ENCODE assay signal across 8 cellular contexts in the genomic region with DNA sequence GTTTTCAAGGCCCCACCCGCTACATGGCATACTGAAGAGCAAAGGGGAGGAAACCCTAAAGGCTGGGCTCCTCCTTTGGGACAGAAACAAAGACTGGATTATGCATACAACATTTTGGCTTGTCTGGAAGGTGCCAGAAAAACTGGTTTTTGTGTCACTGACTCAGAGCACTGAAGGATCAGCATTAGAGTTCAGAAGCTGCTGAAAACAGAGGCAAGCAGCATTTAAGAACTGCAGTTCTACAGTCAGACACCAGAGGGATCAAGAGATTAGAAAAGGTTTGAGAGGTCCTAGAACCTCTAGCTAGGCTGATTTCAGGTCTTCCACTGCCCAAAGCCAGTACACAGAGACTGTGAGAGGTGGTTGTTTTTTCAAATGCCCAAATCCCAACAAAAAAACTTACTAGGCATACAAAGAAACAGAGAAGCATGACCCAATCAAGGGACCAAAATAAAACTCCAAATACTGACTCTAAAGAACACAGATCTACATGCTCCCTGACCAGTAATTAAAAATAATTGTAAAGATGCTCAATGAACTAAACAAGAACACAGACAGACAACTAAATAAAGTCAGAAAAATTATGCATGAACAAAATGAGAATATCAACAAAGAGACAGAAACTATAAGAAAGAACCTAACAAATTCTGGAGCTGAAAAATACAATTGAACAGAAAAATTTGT.
A peak's percentile ranks its signal among the peaks of the same experiment; 100 is the strongest.
DNase-seq lines count a peak whose midpoint lies in the region; ATAC-seq and TF ChIP-seq lines count a peak whose summit lies in the region.

No MANE protein-coding gene starts in this region.

- no peaks in the 10 kb centered on the region for H3K4me1 Mint-ChIP-seq in CD14-positive monocyte
- H3K4me1 Mint-ChIP-seq in brain, result peaks cover 6% of the 10 kb centered on the region
- no peaks in the 10 kb centered on the region for H3K4me1 Mint-ChIP-seq in T-cell

- POLR2A ChIA-PET in T-cell (lab: Charles Lee), result no interaction called here

- peaks cover 0 to 2% (median 0%) of the 10 kb centered on the region in 3 donors for H3K27me3 Mint-ChIP-seq in CD14-positive monocyte (ENCODE audit: low read depth in 3 of 3)
- no peaks in the 10 kb centered on the region for H3K27me3 Mint-ChIP-seq in brain
- peaks cover 17 to 37% of the 10 kb centered on the region in 2 donors for H3K27me3 Mint-ChIP-seq in T-cell

- H3K36me3 Mint-ChIP-seq in CD14-positive monocyte (peaks cover 41 to 44% of the 10 kb centered on the region in 2 donors), brain (peaks cover 93% of the 10 kb centered on the region), T-cell (no peaks in the 10 kb centered on the region)

- H3K27ac Mint-ChIP-seq in CD14-positive monocyte (peak overlapping the region in 1 of 7 donors; percentile 0), brain (peak overlapping the region in 1 of 5 experiments; percentile 49), T-cell (no peak overlapping the region)

- ATAC-seq in GM21381 (IDR thresholded peaks at IDR 0.05; ENCODE audit: unreplicated experiment), result peak; percentile 54
- ATAC-seq in left lobe of liver, result peak; percentile 96
- no peak for ATAC-seq in HG02623 (IDR thresholded peaks at IDR 0.05; ENCODE audit: unreplicated experiment)
- no peak for ATAC-seq in T-cell (replicated peaks in 1 of 4)

- intact Hi-C loops in CD14-positive monocyte (cut with micrococcal nuclease), result loop anchor here (5.0 kb wide), 1 partner anchor 90 kb away; no protein-coding TSS in a partner anchor

- H3K9me3 Mint-ChIP-seq in CD14-positive monocyte (peaks cover 4 to 19% (median 7%) of the 10 kb centered on the region in 7 donors), brain (peaks cover 9 to 28% (median 21%) of the 10 kb centered on the region in 5 experiments), T-cell (peaks cover 13 to 26% (median 15%) of the 10 kb centered on the region in 3 donors)

- TF ChIP-seq CTCF in CD14-positive monocyte (IDR thresholded peaks at IDR 0.05) (peak; percentile 77), brain (conservative IDR thresholded peaks at IDR 0.05) (peak; percentile 58 to 73)

- CTCF ChIA-PET in T-cell (lab: Charles Lee), result no interaction called here

- H3K4me3 Mint-ChIP-seq in CD14-positive monocyte (no peak overlapping the region), brain (no peak overlapping the region), T-cell (no peak overlapping the region)

- DNase-seq in CD14-positive monocyte (ENCODE audit: low spot score), result no peak
- DNase-seq in NCI-H460 (ENCODE audit: extremely low read depth, low read depth), result peak; percentile 68
- no peak for DNase-seq in left lobe of liver (ENCODE audit: low spot score)
- no peak for DNase-seq in T-cell
- no peak for DNase-seq in DMS79 (lab: John Stamatoyannopoulos, UW)

Comparison
In these comparisons a context has a peak if more than half of its experiments do, and no peak if none do; other contexts are left out.
1. ATAC-seq: peak in GM21381 (single experiment) and left lobe of liver (single experiment); none in HG02623 (single experiment) and T-cell (0 of 4).